ENCODE assay signal across 1 cellular context in genomic region chr5:181259974-181260719, GRCh38.
A peak's percentile ranks its signal among the peaks of the same experiment; 100 is the strongest.
TF ChIP-seq lines count a peak whose summit lies in the region.

No MANE protein-coding gene starts in this region.

TF ChIP-seq in HEK293, 187 proteins besides CTCF, POLR2A, EP300 and RAD21 (continued from another document):
- TF ChIP-seq ZBTB26 (tag by site-specific recombination; optimal IDR thresholded peaks at IDR 0.05), result no peak
- TF ChIP-seq ZBTB17 (tag by site-specific recombination; IDR thresholded peaks at IDR 0.05), result peak; percentile 89
- peak; percentile 33; the same call in 1 of the 2 replicates for TF ChIP-seq EGR2 (tag by site-specific recombination; IDR thresholded peaks at IDR 0.05; ENCODE audit: low read depth)
- TF ChIP-seq IKZF3 (tag by site-specific recombination; IDR thresholded peaks at IDR 0.05), result no peak
- TF ChIP-seq ZNF704 (tag by site-specific recombination; IDR thresholded peaks at IDR 0.05), result no peak
- no peak for TF ChIP-seq KLF7 (tag by site-specific recombination; IDR thresholded peaks at IDR 0.05; ENCODE audit: borderline replicate concordance)
- TF ChIP-seq ZNF248 (tag by site-specific recombination; IDR thresholded peaks at IDR 0.05), result no peak
- no peak for TF ChIP-seq ZNF624 (tag by site-specific recombination; IDR thresholded peaks at IDR 0.05)
- 0 out of 2 replicates have a peak, but pooled peaks have one; percentile 22 for TF ChIP-seq PRDM2 (tag by site-specific recombination; IDR thresholded peaks at IDR 0.05; ENCODE audit: borderline replicate concordance)
- peak; percentile 3; the same call in 1 of the 2 replicates for TF ChIP-seq PATZ1 (tag by site-specific recombination; IDR thresholded peaks at IDR 0.05)
- TF ChIP-seq ZNF513 (tag by site-specific recombination; IDR thresholded peaks at IDR 0.05), result peak; percentile 92
- no peak for TF ChIP-seq ZNF747 (tag by site-specific recombination; IDR thresholded peaks at IDR 0.05)
- TF ChIP-seq ZFHX2 (tag by site-specific recombination; conservative IDR thresholded peaks at IDR 0.05), result no peak
